Comparison of ENCODE assay signal across 12 cellular contexts in the genomic region with DNA sequence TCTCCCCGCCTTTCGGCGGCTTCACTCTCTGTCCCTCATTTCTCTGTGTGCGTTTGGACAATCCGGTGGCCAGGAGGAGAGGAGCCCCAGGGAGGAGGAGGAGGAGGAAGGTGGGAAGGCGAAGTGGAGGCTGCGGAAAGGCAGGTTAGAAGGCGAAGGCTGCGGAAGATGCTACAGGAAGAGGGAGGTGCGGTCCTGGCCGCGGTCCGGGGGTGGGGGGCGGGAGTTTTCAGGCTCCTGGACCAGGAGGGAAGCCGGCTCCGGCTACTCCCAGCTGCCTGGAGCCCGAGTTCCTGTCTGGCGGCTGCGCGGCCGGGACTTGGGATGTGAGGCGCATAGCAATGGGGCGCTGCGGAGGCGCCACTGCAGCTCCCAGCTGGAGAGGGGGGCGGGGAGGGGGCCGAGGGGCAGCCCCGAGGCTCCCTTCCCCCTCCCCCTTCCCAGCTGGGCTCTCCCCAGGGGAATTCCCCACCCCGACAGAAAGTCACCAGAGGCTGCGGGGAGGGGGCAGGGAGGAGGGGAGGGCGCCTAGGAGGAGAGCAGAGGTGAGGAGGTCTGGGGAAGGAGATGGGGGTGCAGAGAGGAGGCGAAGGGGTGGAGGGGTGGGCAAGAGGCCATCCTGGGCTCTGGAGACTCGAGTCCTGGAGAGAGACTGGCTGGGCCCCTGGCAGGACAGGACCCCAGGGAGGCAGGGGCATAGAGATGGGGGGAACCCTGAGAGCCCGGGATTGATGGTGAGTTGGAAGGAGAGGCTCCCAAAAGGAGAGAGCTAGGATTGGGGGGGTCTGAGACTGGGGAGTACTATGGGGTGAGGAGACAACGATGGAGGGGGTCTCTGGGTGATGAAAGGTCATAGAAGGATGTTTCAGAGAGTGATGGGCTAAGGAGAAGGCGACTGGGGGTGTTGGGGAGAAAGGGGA. TPM values are rescaled to one million over a fixed set of nuclear protein-coding genes. Genes with fewer than 3 reads are reported as not detected.
A peak's percentile ranks its signal among the peaks of the same experiment; 100 is the strongest.
DNase-seq lines count a peak whose midpoint lies in the region; ATAC-seq and TF ChIP-seq lines count a peak whose summit lies in the region.
"Had no signal": no experiment of that assay in that cellular context is flagged by ENCODE, and none has a peak within 500 bp of the region (broad histone marks: within the 10 kb centered on the region; RNA-seq: fewer than 3 reads in every experiment).

No MANE protein-coding gene starts in this region.

- H3K36me3 ChIP-seq in body of pancreas (replicated peaks in 1 of 2; ENCODE audit: insufficient read depth in 1 of 2, low read depth in 2 of 2) (no peaks in the 10 kb centered on the region), adrenal gland (replicated peaks in 1 of 2) (no peaks in the 10 kb centered on the region), esophagus muscularis mucosa (no peaks in the 10 kb centered on the region)
- H3K36me3 ChIP-seq: heart left ventricle had no signal

- H3K27ac ChIP-seq in body of pancreas (no peak overlapping the region), adrenal gland (no peak overlapping the region), esophagus muscularis mucosa (replicated peaks in 1 of 4) (no peak overlapping the region)
- H3K27ac ChIP-seq: heart left ventricle had no signal

- H3K4me1 ChIP-seq in body of pancreas, result no peaks in the 10 kb centered on the region
- no peaks in the 10 kb centered on the region for H3K4me1 ChIP-seq in adrenal gland (replicated peaks in 1 of 2)
- peaks cover 0 to 27% (median 18%) of the 10 kb centered on the region in 4 donors for H3K4me1 ChIP-seq in esophagus muscularis mucosa

- WGBS in body of pancreas, 2 donors, result 4% methylated on average over 13 to 32 of the region's 36 CpGs
- WGBS in adrenal gland, 4 donors, result 5 to 6% (median 6%) methylated on average over 8 to 35 of the region's 36 CpGs
- 20% methylated on average over 30 of the region's 36 CpGs for WGBS in esophagus muscularis mucosa

- H3K4me3 ChIP-seq in body of pancreas (no peak overlapping the region), adrenal gland (no peak overlapping the region), esophagus muscularis mucosa (no peak overlapping the region)

- H3K9me3 ChIP-seq in body of pancreas (no peaks in the 10 kb centered on the region), adrenal gland (replicated peaks in 1 of 3) (no peaks in the 10 kb centered on the region), esophagus muscularis mucosa (no peaks in the 10 kb centered on the region)
- H3K9me3 ChIP-seq: heart left ventricle had no signal

- no peak for TF ChIP-seq POLR2A in body of pancreas (IDR thresholded peaks at IDR 0.05)
- TF ChIP-seq POLR2A in adrenal gland (IDR thresholded peaks at IDR 0.05), result no peak
- no peak for TF ChIP-seq POLR2A in esophagus muscularis mucosa (IDR thresholded peaks at IDR 0.05; ENCODE audit: low read depth)

- intact Hi-C loops in body of pancreas (cut with DNase I) (no loop called here), adrenal gland (cut with DNase I) (no loop called here), esophagus muscularis mucosa (cut with DNase I) (no loop called here)

- TF ChIP-seq EP300 in esophagus muscularis mucosa (IDR thresholded peaks at IDR 0.05), result no peak

- no peak for TF ChIP-seq CTCF in body of pancreas (IDR thresholded peaks at IDR 0.05)
- TF ChIP-seq CTCF in adrenal gland (IDR thresholded peaks at IDR 0.05), result no peak
- no peak for TF ChIP-seq CTCF in esophagus muscularis mucosa (IDR thresholded peaks at IDR 0.05)

- no peak for ATAC-seq in body of pancreas
- ATAC-seq: heart left ventricle, Panc1 had no signal

- H3K27me3 ChIP-seq in body of pancreas (peaks cover 0 to 20% of the 10 kb centered on the region in 2 donors), adrenal gland (peaks cover 20% of the 10 kb centered on the region), esophagus muscularis mucosa (peaks cover 0 to 93% (median 26%) of the 10 kb centered on the region in 4 donors)

- DNase-seq in stimulated activated CD4-positive, alpha-beta T cell treated with anti-CD3 and anti-CD28 coated beads, Interleukin-12 subunit alpha, Interleukin-12 subunit beta, amount 100 ng/mL, for 4 hours, result peak; percentile 43
- DNase-seq in stimulated activated CD4-positive, alpha-beta T cell treated with anti-CD3 and anti-CD28 coated beads, Interleukin-1b, Interleukin-23, amount 100 ng/mL, for 48 hours, result no peak
- DNase-seq in amygdala (lab: John Stamatoyannopoulos, UW), result peak in 51 of 56 donors; percentile 13 to 86 (median 56)
- peak; percentile 74 for DNase-seq in midbrain (lab: John Stamatoyannopoulos, UW)
- no peak for DNase-seq in NCI-H510A (lab: John Stamatoyannopoulos, UW)
- no peak for DNase-seq in body of pancreas
- no peak for DNase-seq in adrenal gland
- no peak for DNase-seq in esophagus muscularis mucosa (ENCODE audit: extremely low spot score)
- DNase-seq: activated B cell treated with CpG ODN at 0.5 μM for 24 hours; CD4-positive, alpha-beta T cell; heart left ventricle had no signal

RNA-seq across cellular contexts. Expression of a gene that starts 2.0 kb away (rescaled TPM):
- 10 to 100 TPM in 1 of 2 donors, under 1 TPM in 1; 0.26 to 10.5 TPM for total RNA-seq in body of pancreas
- 1 to 10 TPM in 4 of 8 donors, under 1 TPM in 4; 0.07 to 8.8 (median 0.73) TPM for total RNA-seq in adrenal gland
- polyA plus RNA-seq in adrenal gland, result 10 to 100 TPM in 1 of 3 donors, 1 to 10 TPM in 1, under 1 TPM in 1; 0.44 to 24.1 (median 4.9) TPM
- total RNA-seq in esophagus muscularis mucosa, result 10 to 100 TPM in 1 of 4 donors, 1 to 10 TPM in 3; 3.7 to 12.5 (median 6.7) TPM
- total RNA-seq: activated B cell treated with CpG ODN at 0.5 μM for 24 hours; CD4-positive, alpha-beta T cell had no signal

RNA-seq across cellular contexts. Expression of a gene that starts 52.5 kb away (rescaled TPM):
- not detected for total RNA-seq in body of pancreas
- total RNA-seq in adrenal gland, result 1 to 10 TPM in 2 of 8 donors, under 1 TPM in 2, not detected in 4; 0.38 to 2.7 (median 1.2) TPM
- 10 to 100 TPM in 1 of 3 donors, 1 to 10 TPM in 2; 1.4 to 30.5 (median 5.7) TPM for polyA plus RNA-seq in adrenal gland
- 1 to 10 TPM in 1 of 4 donors, not detected in 3; 1.6 TPM for total RNA-seq in esophagus muscularis mucosa
- total RNA-seq: activated B cell treated with CpG ODN at 0.5 μM for 24 hours; CD4-positive, alpha-beta T cell; heart left ventricle had no signal
- polyA plus RNA-seq: heart left ventricle had no signal

RNA-seq across cellular contexts. Expression of a gene that starts 55.3 kb away (rescaled TPM):
- total RNA-seq in body of pancreas (1 to 10 TPM; 5.6 to 7.5 TPM), adrenal gland (10 to 100 TPM; 24.5 to 70.9 (median 36.6) TPM), esophagus muscularis mucosa (10 to 100 TPM; 31.3 to 59.4 (median 42.9) TPM)
- polyA plus RNA-seq in adrenal gland, result 10 to 100 TPM in 2 of 3 donors, 1 to 10 TPM in 1; 1.2 to 66.4 (median 59.9) TPM

Comparison
In these comparisons a context has a peak if more than half of its experiments do, and no peak if none do; other contexts are left out.
1. DNase-seq: peak in stimulated activated CD4-positive, alpha-beta T cell treated with anti-CD3 and anti-CD28 coated beads, Interleukin-12 subunit alpha, Interleukin-12 subunit beta, amount 100 ng/mL, for 4 hours (single experiment), amygdala (51 of 56) and midbrain (single experiment); none in stimulated activated CD4-positive, alpha-beta T cell treated with anti-CD3 and anti-CD28 coated beads, Interleukin-1b, Interleukin-23, amount 100 ng/mL, for 48 hours (single experiment), NCI-H510A (single experiment), body of pancreas (0 of 4), adrenal gland (0 of 7) and esophagus muscularis mucosa (single experiment).